8 cellular contexts compared by ENCODE assay signal in the genomic region with DNA sequence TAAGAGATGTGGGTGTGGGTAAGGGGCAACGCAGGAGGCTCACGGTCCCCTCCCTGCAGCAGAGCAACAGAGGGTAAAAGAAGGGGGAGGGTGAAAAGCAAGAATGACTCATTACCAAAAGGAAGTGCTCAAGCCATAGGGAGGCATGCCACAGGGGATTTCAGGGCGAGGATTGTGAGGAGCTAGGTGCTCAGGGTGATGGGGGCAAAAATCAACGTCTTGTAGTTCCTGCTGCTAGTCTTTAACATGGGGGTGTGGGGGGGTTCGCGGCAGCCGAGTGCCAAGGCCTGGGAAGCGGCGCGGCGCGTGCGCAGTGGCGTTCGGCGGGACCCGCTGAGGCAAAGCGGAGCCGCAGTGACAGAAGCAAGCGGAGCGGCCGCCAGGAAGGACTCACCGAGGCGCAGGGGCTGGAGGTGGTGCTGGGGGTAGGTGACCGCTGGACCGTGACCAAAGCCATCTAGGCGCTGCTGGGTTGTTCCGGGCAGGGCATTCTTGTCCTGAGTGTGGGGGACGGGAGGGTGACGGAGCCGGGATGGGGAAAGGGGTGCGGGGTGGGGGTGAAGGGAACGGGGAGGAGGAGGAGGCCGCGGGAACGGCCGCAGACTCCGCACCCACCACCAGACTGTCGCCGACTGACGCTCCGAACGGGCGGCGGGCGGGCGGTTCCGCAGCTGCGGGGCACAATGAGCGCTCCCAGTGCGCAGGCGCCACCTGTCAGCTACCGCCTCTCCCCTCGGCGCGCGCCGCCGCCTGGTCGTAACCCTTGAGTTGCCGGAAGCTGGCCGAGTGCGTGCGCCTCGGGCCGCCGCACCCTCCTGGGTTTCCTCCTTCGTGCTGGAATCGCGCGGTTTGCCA. TPM values are rescaled to one million over a fixed set of nuclear protein-coding genes. Genes with fewer than 3 reads are reported as not detected.
DNase-seq lines count a peak whose midpoint lies in the region; ATAC-seq and TF ChIP-seq lines count a peak whose summit lies in the region.

A gene with protein sequence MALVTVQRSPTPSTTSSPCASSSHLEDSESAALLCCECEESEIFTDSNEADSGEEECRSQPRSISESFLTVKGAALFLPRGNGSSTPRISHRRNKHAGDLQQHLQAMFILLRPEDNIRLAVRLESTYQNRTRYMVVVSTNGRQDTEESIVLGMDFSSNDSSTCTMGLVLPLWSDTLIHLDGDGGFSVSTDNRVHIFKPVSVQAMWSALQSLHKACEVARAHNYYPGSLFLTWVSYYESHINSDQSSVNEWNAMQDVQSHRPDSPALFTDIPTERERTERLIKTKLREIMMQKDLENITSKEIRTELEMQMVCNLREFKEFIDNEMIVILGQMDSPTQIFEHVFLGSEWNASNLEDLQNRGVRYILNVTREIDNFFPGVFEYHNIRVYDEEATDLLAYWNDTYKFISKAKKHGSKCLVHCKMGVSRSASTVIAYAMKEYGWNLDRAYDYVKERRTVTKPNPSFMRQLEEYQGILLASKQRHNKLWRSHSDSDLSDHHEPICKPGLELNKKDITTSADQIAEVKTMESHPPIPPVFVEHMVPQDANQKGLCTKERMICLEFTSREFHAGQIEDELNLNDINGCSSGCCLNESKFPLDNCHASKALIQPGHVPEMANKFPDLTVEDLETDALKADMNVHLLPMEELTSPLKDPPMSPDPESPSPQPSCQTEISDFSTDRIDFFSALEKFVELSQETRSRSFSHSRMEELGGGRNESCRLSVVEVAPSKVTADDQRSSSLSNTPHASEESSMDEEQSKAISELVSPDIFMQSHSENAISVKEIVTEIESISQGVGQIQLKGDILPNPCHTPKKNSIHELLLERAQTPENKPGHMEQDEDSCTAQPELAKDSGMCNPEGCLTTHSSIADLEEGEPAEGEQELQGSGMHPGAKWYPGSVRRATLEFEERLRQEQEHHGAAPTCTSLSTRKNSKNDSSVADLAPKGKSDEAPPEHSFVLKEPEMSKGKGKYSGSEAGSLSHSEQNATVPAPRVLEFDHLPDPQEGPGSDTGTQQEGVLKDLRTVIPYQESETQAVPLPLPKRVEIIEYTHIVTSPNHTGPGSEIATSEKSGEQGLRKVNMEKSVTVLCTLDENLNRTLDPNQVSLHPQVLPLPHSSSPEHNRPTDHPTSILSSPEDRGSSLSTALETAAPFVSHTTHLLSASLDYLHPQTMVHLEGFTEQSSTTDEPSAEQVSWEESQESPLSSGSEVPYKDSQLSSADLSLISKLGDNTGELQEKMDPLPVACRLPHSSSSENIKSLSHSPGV (N-terminal part only) (minus strand): TSS at position 685 of the 855 bp plus-strand sequence. CDS start 228 bp downstream, at position 457.

- BruUV-seq in OCI-LY7 (replicated peaks; lab: Mats Ljungman, UMichigan) = no TSS peak

- H3K4me2 ChIP-seq in OCI-LY7 (ENCODE audit: low read length) = peak within 1 kb of the TSS; percentile 97

- TF ChIP-seq RAD21 in Ishikawa (IDR thresholded peaks at IDR 0.05; ENCODE audit: low read depth) = no peak; the same call in 1 of the 2 replicates

- intact Hi-C loops in OCI-LY7 (cut with micrococcal nuclease; ENCODE audit: unreplicated experiment) = loop anchor here (5.0 kb wide), 3 partner anchors 93 to 668 kb away; no protein-coding TSS in a partner anchor
- intact Hi-C loops in mucosa of descending colon (cut with DNase I, micrococcal nuclease) = loop anchor here (2.0 to 5.0 kb wide), 2 partner anchors 121 to 127 kb away; no protein-coding TSS in a partner anchor

- 0 out of 2 replicates have a peak, but pooled peaks cover 14% of the 10 kb centered on the region for H4K20me1 ChIP-seq in OCI-LY7 (ENCODE audit: insufficient read depth, low read length)

- H3K36me3 ChIP-seq in OCI-LY7 (ENCODE audit: insufficient read depth, low read length) = peaks cover 27% of the 10 kb centered on the region
- no peaks in the 10 kb centered on the region for H3K36me3 ChIP-seq in mucosa of descending colon (ENCODE audit: low read depth)

- H3K27ac ChIP-seq in OCI-LY7 (ENCODE audit: low read depth, low read length, poor library complexity, severe bottlenecking) (peak within 1 kb of the TSS; percentile 95), epithelial cell of prostate (peak within 1 kb of the TSS; percentile 82)

- H3K4me1 ChIP-seq in OCI-LY7 (ENCODE audit: insufficient read depth, low read length, poor library complexity, severe bottlenecking) (peaks cover 37% of the 10 kb centered on the region), mucosa of descending colon (ENCODE audit: low read depth) (peaks cover 18% of the 10 kb centered on the region)

- no peak for TF ChIP-seq EP300 in Ishikawa (IDR thresholded peaks at IDR 0.05; ENCODE audit: borderline replicate concordance)

- DNase-seq in COR-L47 (lab: John Stamatoyannopoulos, UW) = peak; percentile 95
- peak; percentile 97 for DNase-seq in OCI-LY7 (ENCODE audit: low spot score)
- DNase-seq in activated T-cell treated with anti-CD3 and anti-CD28 coated beads for 1 hour (ENCODE audit: low read depth) = peak; percentile 89
- peak; percentile 31 for DNase-seq in epithelial cell of prostate (ENCODE audit: low read depth, low spot score)
- peak; percentile 93 to 96 (median 96) for DNase-seq in mucosa of descending colon
- DNase-seq in stimulated activated CD8-positive, alpha-beta memory T cell treated with anti-CD3 and anti-CD28 coated beads, Interleukin-4, amount 100 ng/mL, for 24 hours (ENCODE audit: low read depth) = peak; percentile 80

- H3K9me3 ChIP-seq in OCI-LY7 (ENCODE audit: low read length) (no peaks in the 10 kb centered on the region), mucosa of descending colon (no peaks in the 10 kb centered on the region)

- H3K4me3 ChIP-seq in OCI-LY7 (ENCODE audit: low read depth, low read length, poor library complexity, severe bottlenecking) (peak within 1 kb of the TSS; percentile 84), mucosa of descending colon (peak within 1 kb of the TSS; percentile 84)

- CTCF ChIA-PET in OCI-LY7 (lab: Charles Lee; ENCODE audit: unreplicated experiment) = interaction anchor here (0.6 to 2.5 kb wide), 5 partner anchors 49 to 289 kb away, joined by 4 to 16 read pairs (median 8); no protein-coding TSS in a partner anchor

- TF ChIP-seq CTCF in OCI-LY7 (conservative IDR thresholded peaks at IDR 0.05; ENCODE audit: low read length) (no peak), mucosa of descending colon (IDR thresholded peaks at IDR 0.05) (no peak)

- peak within 1 kb of the TSS; percentile 62 for H2AFZ ChIP-seq in OCI-LY7 (ENCODE audit: low read length)

- ATAC-seq in GM21423 (IDR thresholded peaks at IDR 0.05; ENCODE audit: unreplicated experiment) = peak; percentile 50
- ATAC-seq in mucosa of descending colon = peak; percentile 93

- H3K79me2 ChIP-seq in OCI-LY7 (ENCODE audit: insufficient read depth, low read depth, low read length) = peaks cover 54% of the 10 kb centered on the region

- POLR2A ChIA-PET in OCI-LY7 (lab: Charles Lee) = interaction anchor here (0.6 to 3.0 kb wide), 11 partner anchors 7 to 1237 kb away, joined by 3 to 74 read pairs (median 5); no protein-coding TSS in a partner anchor

- H3K9me2 ChIP-seq in OCI-LY7 (ENCODE audit: insufficient read depth, low read length) = no peaks in the 10 kb centered on the region

TF ChIP-seq in Ishikawa, 13 proteins besides CTCF, POLR2A, EP300 and RAD21:
- 0 out of 2 replicates have a peak, but pooled peaks have one; percentile 8 for TF ChIP-seq TEAD4 (IDR thresholded peaks at IDR 0.05)
- TF ChIP-seq EGR1 (IDR thresholded peaks at IDR 0.05) = no peak
- TF ChIP-seq, protein P1, sequence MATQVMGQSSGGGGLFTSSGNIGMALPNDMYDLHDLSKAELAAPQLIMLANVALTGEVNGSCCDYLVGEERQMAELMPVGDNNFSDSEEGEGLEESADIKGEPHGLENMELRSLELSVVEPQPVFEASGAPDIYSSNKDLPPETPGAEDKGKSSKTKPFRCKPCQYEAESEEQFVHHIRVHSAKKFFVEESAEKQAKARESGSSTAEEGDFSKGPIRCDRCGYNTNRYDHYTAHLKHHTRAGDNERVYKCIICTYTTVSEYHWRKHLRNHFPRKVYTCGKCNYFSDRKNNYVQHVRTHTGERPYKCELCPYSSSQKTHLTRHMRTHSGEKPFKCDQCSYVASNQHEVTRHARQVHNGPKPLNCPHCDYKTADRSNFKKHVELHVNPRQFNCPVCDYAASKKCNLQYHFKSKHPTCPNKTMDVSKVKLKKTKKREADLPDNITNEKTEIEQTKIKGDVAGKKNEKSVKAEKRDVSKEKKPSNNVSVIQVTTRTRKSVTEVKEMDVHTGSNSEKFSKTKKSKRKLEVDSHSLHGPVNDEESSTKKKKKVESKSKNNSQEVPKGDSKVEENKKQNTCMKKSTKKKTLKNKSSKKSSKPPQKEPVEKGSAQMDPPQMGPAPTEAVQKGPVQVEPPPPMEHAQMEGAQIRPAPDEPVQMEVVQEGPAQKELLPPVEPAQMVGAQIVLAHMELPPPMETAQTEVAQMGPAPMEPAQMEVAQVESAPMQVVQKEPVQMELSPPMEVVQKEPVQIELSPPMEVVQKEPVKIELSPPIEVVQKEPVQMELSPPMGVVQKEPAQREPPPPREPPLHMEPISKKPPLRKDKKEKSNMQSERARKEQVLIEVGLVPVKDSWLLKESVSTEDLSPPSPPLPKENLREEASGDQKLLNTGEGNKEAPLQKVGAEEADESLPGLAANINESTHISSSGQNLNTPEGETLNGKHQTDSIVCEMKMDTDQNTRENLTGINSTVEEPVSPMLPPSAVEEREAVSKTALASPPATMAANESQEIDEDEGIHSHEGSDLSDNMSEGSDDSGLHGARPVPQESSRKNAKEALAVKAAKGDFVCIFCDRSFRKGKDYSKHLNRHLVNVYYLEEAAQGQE (IDR thresholded peaks at IDR 0.05; ENCODE audit: low read depth) = no peak
- TF ChIP-seq, protein P2, sequence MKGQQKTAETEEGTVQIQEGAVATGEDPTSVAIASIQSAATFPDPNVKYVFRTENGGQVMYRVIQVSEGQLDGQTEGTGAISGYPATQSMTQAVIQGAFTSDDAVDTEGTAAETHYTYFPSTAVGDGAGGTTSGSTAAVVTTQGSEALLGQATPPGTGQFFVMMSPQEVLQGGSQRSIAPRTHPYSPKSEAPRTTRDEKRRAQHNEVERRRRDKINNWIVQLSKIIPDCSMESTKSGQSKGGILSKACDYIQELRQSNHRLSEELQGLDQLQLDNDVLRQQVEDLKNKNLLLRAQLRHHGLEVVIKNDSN (IDR thresholded peaks at IDR 0.05) = no peak
- TF ChIP-seq, protein P3, sequence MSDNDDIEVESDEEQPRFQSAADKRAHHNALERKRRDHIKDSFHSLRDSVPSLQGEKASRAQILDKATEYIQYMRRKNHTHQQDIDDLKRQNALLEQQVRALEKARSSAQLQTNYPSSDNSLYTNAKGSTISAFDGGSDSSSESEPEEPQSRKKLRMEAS (IDR thresholded peaks at IDR 0.05) = peak; percentile 84
- TF ChIP-seq NFIC (IDR thresholded peaks at IDR 0.05) = 0 out of 2 replicates have a peak, but pooled peaks have one; percentile 8
- no peak; the same call in 1 of the 2 replicates for TF ChIP-seq YY1 (IDR thresholded peaks at IDR 0.05; ENCODE audit: low read depth)
- peak; percentile 66 for TF ChIP-seq TAF1 (IDR thresholded peaks at IDR 0.05; ENCODE audit: low read depth)
- peak; percentile 34; the same call in 1 of the 2 replicates for TF ChIP-seq ZBTB7A (IDR thresholded peaks at IDR 0.05; ENCODE audit: low read depth)

RNA-seq across cellular contexts. Expression of the gene that starts here (rescaled TPM):
- total RNA-seq in OCI-LY7 (2014; rRNA removed; shearing (Covaris generic)) = 22.0 and 39.4 TPM in 2 replicates
- total RNA-seq in OCI-LY7 (2022) (73.9 and 78.6 TPM in 2 replicates), mucosa of descending colon (10 to 100 TPM; 32.1 to 47.8 (median 40.8) TPM)

Comparison
In these comparisons a context has a peak if more than half of its experiments do, and no peak if none do; other contexts are left out.
1. Peak in every context shown above with its lines: DNase-seq, ATAC-seq, H3K4me3 ChIP-seq and H3K27ac ChIP-seq.
2. DNase-seq: peak in every context shown above with its lines; median percentile 97 in OCI-LY7; 96 in mucosa of descending colon; 95 in COR-L47; 89 in activated T-cell treated with anti-CD3 and anti-CD28 coated beads for 1 hour; 80 in stimulated activated CD8-positive, alpha-beta memory T cell treated with anti-CD3 and anti-CD28 coated beads, Interleukin-4, amount 100 ng/mL, for 24 hours; 31 in epithelial cell of prostate.